1 cellular context compared by ENCODE assay signal in genomic region chr14:101335061-101335661, GRCh38.
TF ChIP-seq lines count a peak whose summit lies in the region.

No MANE protein-coding gene starts in this region.

TF ChIP-seq in liver, 16 proteins besides CTCF, POLR2A, EP300 and RAD21 (continued from another document):
- TF ChIP-seq REST (IDR thresholded peaks at IDR 0.05): peak; percentile 18
- no peak for TF ChIP-seq GABPA (IDR thresholded peaks at IDR 0.05 in 1 of 2, conservative IDR thresholded peaks at IDR 0.05 in 1 of 2)
- TF ChIP-seq FOXA2 (IDR thresholded peaks at IDR 0.05): peak; percentile 85
- peak; percentile 46 for TF ChIP-seq HNF4G (IDR thresholded peaks at IDR 0.05)
- TF ChIP-seq ATF3 (IDR thresholded peaks at IDR 0.05): no peak
- no peak for TF ChIP-seq TAF1 (conservative IDR thresholded peaks at IDR 0.05)
- TF ChIP-seq HNF4A (conservative IDR thresholded peaks at IDR 0.05): peak; percentile 65 to 78
- TF ChIP-seq YY1 (IDR thresholded peaks at IDR 0.05): peak; percentile 55
- TF ChIP-seq JUND (IDR thresholded peaks at IDR 0.05): peak in 1 of 2 donors; percentile 81
- peak; percentile 84 for TF ChIP-seq FOXA1 (IDR thresholded peaks at IDR 0.05)
- TF ChIP-seq RXRA (IDR thresholded peaks at IDR 0.05): peak; percentile 54 to 82
- peak; percentile 79 for TF ChIP-seq MAX (IDR thresholded peaks at IDR 0.05)
